In genomic region chr7:24748521-24748920, GRCh38 we compare ENCODE assay signal across 29 cellular contexts.
"Had no signal": no experiment of that assay in that cellular context is flagged by ENCODE, and none has a peak within 500 bp of the region (broad histone marks: within the 10 kb centered on the region; RNA-seq: fewer than 3 reads in every experiment).

No MANE protein-coding gene starts in this region.

- H3K4me1 Mint-ChIP-seq: naive B cell; neural crest cell; stimulated activated naive B cell treated with anti-CD40 and anti-IgM and Interleukin-4, amounts not matched to agents 10 μg/mL and 1 μg/mL and 100 μg/mL, for 72 hours had no signal

- ATAC-seq: effector memory CD8-positive, alpha-beta T cell; heart right ventricle; left cardiac atrium; left lung; mucosa of descending colon; natural killer cell treated with Interleukin-12 subunit alpha and Interleukin-12 subunit beta and Interleukin-15 and Interleukin-18, amount 100 ng/mL, for 72 hours; pancreas; right lobe of liver; stimulated activated naive B cell treated with anti-CD40 and anti-IgM and Interleukin-4, amounts not matched to agents 10 μg/mL and 1 μg/mL and 100 μg/mL, for 72 hours; stimulated activated naive CD8-positive, alpha-beta T cell treated with anti-CD3 and anti-CD28 coated beads, Interleukin-15, amount 100 ng/mL, for 72 hours had no signal

- H3K9me3 ChIP-seq: esophagus squamous epithelium, heart right ventricle, left lung, mucosa of descending colon, neutrophil, pancreas, right lobe of liver, suprapubic skin had no signal

- H3K4me3 Mint-ChIP-seq: effector memory CD8-positive, alpha-beta T cell; mesothelial cell of epicardium; naive B cell; natural killer cell treated with Interleukin-12 subunit alpha and Interleukin-12 subunit beta and Interleukin-15 and Interleukin-18, amount 100 ng/mL, for 72 hours; neural crest cell; stimulated activated naive B cell treated with anti-CD40 and anti-IgM and Interleukin-4, amounts not matched to agents 10 μg/mL and 1 μg/mL and 100 μg/mL, for 72 hours; stimulated activated naive CD8-positive, alpha-beta T cell treated with anti-CD3 and anti-CD28 coated beads, Interleukin-15, amount 100 ng/mL, for 72 hours; type B pancreatic cell had no signal

- H3K27ac ChIP-seq: esophagus squamous epithelium, heart right ventricle, left lung, neutrophil, pancreas, right lobe of liver, suprapubic skin had no signal

- FAIRE-seq: endometrium, islet of Langerhans, pancreas, small intestine had no signal

- H3K9me3 Mint-ChIP-seq: effector memory CD8-positive, alpha-beta T cell; naive B cell; natural killer cell treated with Interleukin-12 subunit alpha and Interleukin-12 subunit beta and Interleukin-15 and Interleukin-18, amount 100 ng/mL, for 72 hours; neural crest cell; stimulated activated naive B cell treated with anti-CD40 and anti-IgM and Interleukin-4, amounts not matched to agents 10 μg/mL and 1 μg/mL and 100 μg/mL, for 72 hours; stimulated activated naive CD8-positive, alpha-beta T cell treated with anti-CD3 and anti-CD28 coated beads, Interleukin-15, amount 100 ng/mL, for 72 hours; type B pancreatic cell had no signal

- H3K27ac Mint-ChIP-seq: effector memory CD8-positive, alpha-beta T cell; mesothelial cell of epicardium; naive B cell; natural killer cell treated with Interleukin-12 subunit alpha and Interleukin-12 subunit beta and Interleukin-15 and Interleukin-18, amount 100 ng/mL, for 72 hours; progenitor cell of endocrine pancreas; stimulated activated naive B cell treated with anti-CD40 and anti-IgM and Interleukin-4, amounts not matched to agents 10 μg/mL and 1 μg/mL and 100 μg/mL, for 72 hours; stimulated activated naive CD8-positive, alpha-beta T cell treated with anti-CD3 and anti-CD28 coated beads, Interleukin-15, amount 100 ng/mL, for 72 hours; type B pancreatic cell had no signal

- H3K4me3 ChIP-seq: esophagus squamous epithelium, heart right ventricle, left lung, mucosa of descending colon, pancreas, right lobe of liver, suprapubic skin had no signal

- H3K4me1 ChIP-seq: esophagus squamous epithelium, heart right ventricle, left lung, pancreas, right lobe of liver, suprapubic skin had no signal

- H3K27me3 Mint-ChIP-seq: progenitor cell of endocrine pancreas, type B pancreatic cell had no signal

- H3K36me3 ChIP-seq: esophagus squamous epithelium, left lung, neutrophil, pancreas, right lobe of liver, suprapubic skin had no signal

- H3K27me3 ChIP-seq: esophagus squamous epithelium, heart right ventricle, left lung, pancreas, right lobe of liver, suprapubic skin had no signal

- DNase-seq: cortex of kidney; effector memory CD8-positive, alpha-beta T cell; erythroblast; esophagus squamous epithelium; foreskin melanocyte; glutamatergic neuron; heart right ventricle; hippocampal formation; left cardiac atrium; left lung; mesenchymal stem cell; mucosa of descending colon; naive B cell; pancreas; right lobe of liver; small intestine; stimulated activated CD4-positive, alpha-beta T cell treated with anti-CD3 and anti-CD28 coated beads, Interleukin-15, amount 100 ng/mL, for 24 hours; stimulated activated CD4-positive, alpha-beta T cell treated with anti-CD3 and anti-CD28 coated beads, Interleukin-2, amount 100 ng/mL, for 48 hours; stimulated activated naive B cell treated with anti-CD40 and anti-IgM and Interleukin-4, amounts not matched to agents 10 μg/mL and 1 μg/mL and 100 μg/mL, for 72 hours; stimulated activated naive CD8-positive, alpha-beta T cell treated with anti-CD3 and anti-CD28 coated beads, Interleukin-15, amount 100 ng/mL, for 72 hours had no signal

- H3K36me3 Mint-ChIP-seq: mesothelial cell of epicardium; naive B cell; natural killer cell treated with Interleukin-12 subunit alpha and Interleukin-12 subunit beta and Interleukin-15 and Interleukin-18, amount 100 ng/mL, for 72 hours had no signal
